In genomic region chrX:155334486-155335316, GRCh38 we compare ENCODE assay signal across 10 cellular contexts. TPM values are rescaled to one million over a fixed set of nuclear protein-coding genes. Genes with fewer than 3 reads are reported as not detected.
DNase-seq lines count a peak whose midpoint lies in the region; ATAC-seq, FAIRE-seq and TF ChIP-seq lines count a peak whose summit lies in the region.
"Had no signal": no experiment of that assay in that cellular context is flagged by ENCODE, and none has a peak within 500 bp of the region (broad histone marks: within the 10 kb centered on the region; RNA-seq: fewer than 3 reads in every experiment).

Gene CLIC2, minus strand, starts transcription at chrX:155334614. Its CDS starts 187 bp downstream, at chrX:155334427.

- no peak for DNase-seq in SK-N-SH
- DNase-seq in bronchial epithelial cell (ENCODE audit: low read depth) = peak; percentile 74
- DNase-seq in effector CD4-positive, alpha-beta T cell = no peak
- no peak for DNase-seq in activated CD4-positive, CD25-positive, alpha-beta regulatory T cell treated with anti-CD3 and anti-CD28 coated beads, Interleukin-2, amount 50 U/mL, for 72 hours
- DNase-seq: naive B cell had no signal

- peak within 1 kb of the TSS in 1 of 3 experiments; percentile 69 for H3K4me3 Mint-ChIP-seq in nephron
- H3K4me3 Mint-ChIP-seq: naive B cell had no signal

- FAIRE-seq in bronchial epithelial cell (lab: Jason Lieb, UNC) = peak; percentile 32

- no peaks in the 10 kb centered on the region for H3F3A ChIP-seq in SK-N-SH (replicated peaks; ENCODE audit: insufficient read depth)

- H3K4me1 ChIP-seq in SK-N-SH (ENCODE audit: control insufficient read depth in 1 of 2, insufficient read depth in 2 of 2, low read depth in 1 of 2, low read length in 1 of 2) (no peaks in the 10 kb centered on the region; a peak in 1 of 4 replicates), KMS-11 (ENCODE audit: low read depth, poor library complexity, severe bottlenecking) (peaks cover 39% of the 10 kb centered on the region)

- peak within 1 kb of the TSS in 2 of 3 experiments; percentile 80 to 84 for H3K27ac Mint-ChIP-seq in nephron

- H3K36me3 ChIP-seq in SK-N-SH (replicated peaks in 1 of 2; ENCODE audit: control insufficient read depth in 1 of 2, insufficient read depth in 2 of 2, low read length in 1 of 2) = no peaks in the 10 kb centered on the region
- no peaks in the 10 kb centered on the region; the same call in 1 of the 2 replicates for H3K36me3 ChIP-seq in KMS-11 (ENCODE audit: insufficient read depth)
- no peaks in the 10 kb centered on the region for H3K36me3 ChIP-seq in bronchial epithelial cell (ENCODE audit: control insufficient read depth, insufficient read depth, low read length)
- H3K36me3 ChIP-seq: BLaER1 treated with 17β-estradiol and CSF1 and Interleukin-3, amounts not matched to agents 10 nM and 100 nM had no signal

- H3K4me2 ChIP-seq in SK-N-SH (no peak within 1 kb of the TSS), KMS-11 (peak within 1 kb of the TSS; percentile 84)

- H2AFZ ChIP-seq in SK-N-SH (ENCODE audit: low read depth) (no peak within 1 kb of the TSS), KMS-11 (ENCODE audit: low read depth) (peak within 1 kb of the TSS; percentile 24)

- TF ChIP-seq EP300 in SK-N-SH (IDR thresholded peaks at IDR 0.05; ENCODE audit: borderline replicate concordance in 1 of 2, low read depth in 1 of 2, low read length in 1 of 2) = no peak

- H3K36me3 Mint-ChIP-seq in nephron (ENCODE audit: low read depth) = no peaks in the 10 kb centered on the region
- H3K36me3 Mint-ChIP-seq: naive B cell had no signal

- 17% methylated on average over 5 of the region's 5 CpGs for WGBS in SK-N-SH (ENCODE audit: low lambda C conversion rate)

- no peak for TF ChIP-seq CTCF in SK-N-SH (IDR thresholded peaks at IDR 0.05)
- TF ChIP-seq CTCF in KMS-11 (conservative IDR thresholded peaks at IDR 0.05; ENCODE audit: low read depth, low read length) = no peak
- no peak for TF ChIP-seq CTCF in bronchial epithelial cell (IDR thresholded peaks at IDR 0.05; ENCODE audit: insufficient read depth, low read length, severe bottlenecking)
- TF ChIP-seq CTCF in nephron (IDR thresholded peaks at IDR 0.05; ENCODE audit: unreplicated experiment in 3 of 3) = no peak

- no peaks in the 10 kb centered on the region for H4K20me1 ChIP-seq in SK-N-SH (ENCODE audit: insufficient read depth)
- H4K20me1 ChIP-seq in KMS-11 (ENCODE audit: insufficient read depth) = no peaks in the 10 kb centered on the region
- H4K20me1 ChIP-seq: BLaER1 treated with 17β-estradiol and CSF1 and Interleukin-3, amounts not matched to agents 10 nM and 100 nM had no signal

- H3K79me2 ChIP-seq in SK-N-SH (ENCODE audit: insufficient read depth) (no peaks in the 10 kb centered on the region), KMS-11 (ENCODE audit: insufficient read depth, low read depth) (peaks cover 43% of the 10 kb centered on the region; the same call in 1 of the 2 replicates)

- CTCF ChIA-PET in SK-N-SH (lab: Yijun Ruan, JAX) = no interaction called here

- TF ChIP-seq RAD21 in SK-N-SH (IDR thresholded peaks at IDR 0.05; ENCODE audit: low read length) = no peak

- H3K9ac ChIP-seq in SK-N-SH = no peak within 1 kb of the TSS
- peak within 1 kb of the TSS; percentile 57 for H3K9ac ChIP-seq in KMS-11

- no peaks in the 10 kb centered on the region for H3K27me3 Mint-ChIP-seq in nephron (ENCODE audit: low read depth)

- POLR2A ChIA-PET in SK-N-SH (lab: Yijun Ruan, JAX) = no interaction called here

- H3K4me3 ChIP-seq in SK-N-SH (ENCODE audit: low read depth in 2 of 2, low read length in 1 of 2) (no peak within 1 kb of the TSS), KMS-11 (IDR thresholded peaks at IDR 0.05; ENCODE audit: insufficient read depth, low read depth, low read length) (no peak within 1 kb of the TSS), bronchial epithelial cell (ENCODE audit: low read depth, low read length) (no peak within 1 kb of the TSS)

- no peaks in the 10 kb centered on the region for H3K4me1 Mint-ChIP-seq in nephron
- H3K4me1 Mint-ChIP-seq: naive B cell had no signal

- no peaks in the 10 kb centered on the region for H3K9me2 ChIP-seq in SK-N-SH

- H3K27me3 ChIP-seq in SK-N-SH (ENCODE audit: insufficient read depth) = no peaks in the 10 kb centered on the region
- H3K27me3 ChIP-seq in KMS-11 (ENCODE audit: insufficient read depth, low read depth) = no peaks in the 10 kb centered on the region
- no peaks in the 10 kb centered on the region for H3K27me3 ChIP-seq in bronchial epithelial cell (ENCODE audit: control insufficient read depth, insufficient read depth, low read length)

- H3K9me3 ChIP-seq in SK-N-SH = no peaks in the 10 kb centered on the region
- H3K9me3 ChIP-seq: BLaER1 treated with 17β-estradiol and CSF1 and Interleukin-3, amounts not matched to agents 10 nM and 100 nM had no signal

- peaks cover 5% of the 10 kb centered on the region for H3K9me3 Mint-ChIP-seq in nephron

- ATAC-seq in SK-N-SH treated with all-trans-retinoic acid at 6 μM for 48 hours = peak; percentile 57
- ATAC-seq in HG03469 (IDR thresholded peaks at IDR 0.05; ENCODE audit: unreplicated experiment) = no peak

- H3K27ac ChIP-seq in SK-N-SH (ENCODE audit: low read depth in 2 of 2, low read length in 1 of 2) (no peak within 1 kb of the TSS; a peak in 1 of 4 replicates), KMS-11 (peak within 1 kb of the TSS; percentile 83)

TF ChIP-seq in SK-N-SH treated with all-trans-retinoic acid at 6 μM for 48 hours, 23 proteins besides CTCF, POLR2A, EP300 and RAD21:
- TF ChIP-seq TOX (CRISPR knock-in tag; IDR thresholded peaks at IDR 0.05; ENCODE audit: borderline replicate concordance) (no peak), ESRRG (CRISPR knock-in tag; IDR thresholded peaks at IDR 0.05) (no peak), GLIS3 (CRISPR knock-in tag; IDR thresholded peaks at IDR 0.05) (no peak), ISL1 (CRISPR knock-in tag; IDR thresholded peaks at IDR 0.05) (no peak), ZNF565 (CRISPR knock-in tag; conservative IDR thresholded peaks at IDR 0.05; ENCODE audit: low read depth) (no peak), ARNTL (CRISPR knock-in tag; IDR thresholded peaks at IDR 0.05; ENCODE audit: borderline replicate concordance, low read depth) (no peak), ZFP3 (CRISPR knock-in tag; IDR thresholded peaks at IDR 0.05) (no peak), ZFP30 (CRISPR knock-in tag; IDR thresholded peaks at IDR 0.05) (no peak), OSR1 (CRISPR knock-in tag; IDR thresholded peaks at IDR 0.05) (no peak), ZNF8 (CRISPR knock-in tag; IDR thresholded peaks at IDR 0.05) (no peak), RARB (CRISPR knock-in tag; IDR thresholded peaks at IDR 0.05) (no peak), BACH2 (CRISPR knock-in tag; IDR thresholded peaks at IDR 0.05; ENCODE audit: borderline replicate concordance) (no peak), SNAI2 (CRISPR knock-in tag; IDR thresholded peaks at IDR 0.05) (no peak)

TF ChIP-seq in SK-N-SH, 30 proteins besides CTCF, POLR2A, EP300 and RAD21 (continues in another document):
- no peak for TF ChIP-seq MAX (IDR thresholded peaks at IDR 0.05; ENCODE audit: low read depth)
- TF ChIP-seq ZBTB33 (IDR thresholded peaks at IDR 0.05; ENCODE audit: borderline replicate concordance, low read depth) = no peak
- no peak for TF ChIP-seq RXRA (IDR thresholded peaks at IDR 0.05; ENCODE audit: borderline replicate concordance, low read depth)
- TF ChIP-seq POLR2AphosphoS5 (IDR thresholded peaks at IDR 0.05; ENCODE audit: low read depth, low read length) = no peak
- no peak for TF ChIP-seq MXI1 (IDR thresholded peaks at IDR 0.05; ENCODE audit: low read depth, low read length)
- no peak for TF ChIP-seq NFIC (IDR thresholded peaks at IDR 0.05; ENCODE audit: borderline replicate concordance)
- no peak for TF ChIP-seq NRF1 (IDR thresholded peaks at IDR 0.05; ENCODE audit: low read depth, low read length)
- TF ChIP-seq USF2 (IDR thresholded peaks at IDR 0.05; ENCODE audit: borderline replicate concordance, low read depth, low read length) = no peak
- TF ChIP-seq GATA2 (CRISPR knock-in tag; IDR thresholded peaks at IDR 0.05) = no peak
- no peak for TF ChIP-seq FOXM1 (IDR thresholded peaks at IDR 0.05; ENCODE audit: low read depth)
- no peak for TF ChIP-seq MEF2A (IDR thresholded peaks at IDR 0.05; ENCODE audit: borderline replicate concordance, low read depth)
- no peak for TF ChIP-seq FOSL2 (IDR thresholded peaks at IDR 0.05; ENCODE audit: borderline replicate concordance, low read depth)
- TF ChIP-seq SMC3 (IDR thresholded peaks at IDR 0.05; ENCODE audit: low read depth, low read length) = no peak
- TF ChIP-seq TEAD4 (IDR thresholded peaks at IDR 0.05; ENCODE audit: borderline replicate concordance, insufficient read depth) = no peak

RNA-seq across cellular contexts. Expression of gene CLIC2, which starts in this region (rescaled TPM):
- 0.03 and 0.16 TPM in 2 replicates for polyA plus RNA-seq in SK-N-SH (2012; rRNA removed)
- 0.08 and 0.17 TPM in 2 replicates for polyA plus RNA-seq in SK-N-SH (2012; cell fraction: cytosol; rRNA removed)
- 0.25 and 0.36 TPM in 2 replicates for polyA plus RNA-seq in SK-N-SH (2012; cell fraction: nucleus; rRNA removed)
- total RNA-seq in bronchial epithelial cell = under 0.01 and 0.13 TPM in 2 replicates

Comparison
In these comparisons a context has a peak if more than half of its experiments do, and no peak if none do; other contexts are left out.
1. Peak in DNase-seq in bronchial epithelial cell; RNA of the gene not detected or under 1 TPM.